ENCODE assay signal across 1 cellular context in genomic region chr4:69051576-69051943, GRCh38.
TF ChIP-seq lines count a peak whose summit lies in the region.

No MANE protein-coding gene starts in this region.

TF ChIP-seq in H1, 55 proteins besides CTCF, POLR2A, EP300 and RAD21 (continued from another document):
- TF ChIP-seq USF2 (IDR thresholded peaks at IDR 0.05; ENCODE audit: low read length) = no peak
- no peak for TF ChIP-seq POLR2AphosphoS5 (IDR thresholded peaks at IDR 0.05; ENCODE audit: low read depth, low read length)
- no peak for TF ChIP-seq SIRT6 (IDR thresholded peaks at IDR 0.05; ENCODE audit: low read length)
- TF ChIP-seq CHD7 (IDR thresholded peaks at IDR 0.05; ENCODE audit: insufficient replicate concordance, low read length) = no peak
